8 cellular contexts compared by ENCODE assay signal in the genomic region with DNA sequence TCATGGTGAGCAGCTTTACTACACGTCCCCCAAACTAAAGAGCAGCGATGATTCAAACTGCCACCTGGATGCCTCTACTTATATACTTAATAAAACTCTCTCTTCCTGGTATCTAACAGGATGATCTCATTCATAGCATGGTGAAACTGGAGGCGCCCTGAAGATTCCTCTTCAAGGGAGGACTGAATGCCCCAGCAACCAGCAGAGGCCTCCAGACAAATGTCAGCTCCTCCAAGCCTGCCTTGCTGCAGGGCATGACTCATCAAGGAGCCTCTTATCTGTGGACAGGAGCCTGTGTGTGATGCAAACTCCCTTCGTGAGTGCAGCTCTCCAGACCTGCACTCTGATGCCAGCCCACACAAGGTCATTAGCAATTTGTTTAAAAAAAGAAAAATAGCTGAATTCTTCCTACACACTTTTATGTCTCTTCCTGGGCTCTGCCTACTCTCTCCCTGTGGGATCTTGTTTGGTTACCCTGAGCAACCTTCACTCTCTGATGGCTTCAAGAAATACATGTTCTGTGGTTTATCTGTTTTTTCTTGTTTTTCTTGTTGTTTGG. TPM values are rescaled to one million over a fixed set of nuclear protein-coding genes. Genes with fewer than 3 reads are reported as not detected.
DNase-seq lines count a peak whose midpoint lies in the region; ATAC-seq and TF ChIP-seq lines count a peak whose summit lies in the region.

No MANE protein-coding gene starts in this region.

- H3K36me3 Mint-ChIP-seq in CD8-positive, alpha-beta memory T cell = no peaks in the 10 kb centered on the region
- no peaks in the 10 kb centered on the region for H3K36me3 Mint-ChIP-seq in activated CD4-positive, alpha-beta T cell treated with anti-CD3 and anti-CD28 coated beads, Interleukin-2, amount 10 ng/mL, durations not matched to agents 7 days and 5 days (ENCODE audit: low read depth)

- no peak overlapping the region for H3K4me3 ChIP-seq in CD8-positive, alpha-beta memory T cell (ENCODE audit: low read length)
- no peak overlapping the region for H3K4me3 ChIP-seq in Loucy (ENCODE audit: low read length, poor library complexity, severe bottlenecking)

- peaks cover 5 to 6% of the 10 kb centered on the region in 2 donors for H3K27me3 Mint-ChIP-seq in CD8-positive, alpha-beta memory T cell
- peaks cover 24% of the 10 kb centered on the region for H3K27me3 Mint-ChIP-seq in activated CD4-positive, alpha-beta T cell treated with anti-CD3 and anti-CD28 coated beads, Interleukin-2, amount 10 ng/mL, durations not matched to agents 7 days and 5 days

- CTCF ChIA-PET in CD8-positive, alpha-beta memory T cell (lab: Charles Lee) = no interaction called here
- CTCF ChIA-PET in activated CD4-positive, alpha-beta T cell treated with anti-CD3 and anti-CD28 coated beads, Interleukin-2, amount 10 ng/mL, durations not matched to agents 7 days and 5 days (lab: Charles Lee) = interaction anchor here (0.9 to 2.1 kb wide), 8 partner anchors 9 to 89 kb away, joined by 3 to 9 read pairs (median 4); no protein-coding TSS in a partner anchor

- no peaks in the 10 kb centered on the region for H3K79me2 ChIP-seq in Loucy (ENCODE audit: insufficient read depth, low read length)

- H3K27ac Mint-ChIP-seq in CD8-positive, alpha-beta memory T cell = no peak overlapping the region
- H3K27ac Mint-ChIP-seq in activated CD4-positive, alpha-beta T cell treated with anti-CD3 and anti-CD28 coated beads, Interleukin-2, amount 10 ng/mL, durations not matched to agents 7 days and 5 days = no peak overlapping the region

- no peak overlapping the region for H3K9ac ChIP-seq in Loucy (ENCODE audit: low read depth, low read length, poor library complexity, severe bottlenecking)

- H3K4me3 Mint-ChIP-seq in CD8-positive, alpha-beta memory T cell = no peak overlapping the region
- no peak overlapping the region for H3K4me3 Mint-ChIP-seq in activated CD4-positive, alpha-beta T cell treated with anti-CD3 and anti-CD28 coated beads, Interleukin-2, amount 10 ng/mL, durations not matched to agents 7 days and 5 days

- H3K36me3 ChIP-seq in CD8-positive, alpha-beta memory T cell (ENCODE audit: insufficient read depth, low read length) = no peaks in the 10 kb centered on the region
- H3K36me3 ChIP-seq in Loucy (ENCODE audit: insufficient read depth, low read length) = no peaks in the 10 kb centered on the region

- H3K4me1 ChIP-seq in CD8-positive, alpha-beta memory T cell (ENCODE audit: insufficient read depth, low read length) = peaks cover 5% of the 10 kb centered on the region
- H3K4me1 ChIP-seq in Loucy (ENCODE audit: insufficient read depth, low read length, poor library complexity, severe bottlenecking) = peaks cover 24% of the 10 kb centered on the region
- H3K4me1 ChIP-seq in foreskin keratinocyte = peaks cover 5% of the 10 kb centered on the region

- H3K9me2 ChIP-seq in Loucy (replicated peaks; ENCODE audit: low read depth, low read length) = no peaks in the 10 kb centered on the region

- H3K9me3 Mint-ChIP-seq in CD8-positive, alpha-beta memory T cell = no peaks in the 10 kb centered on the region
- no peaks in the 10 kb centered on the region for H3K9me3 Mint-ChIP-seq in activated CD4-positive, alpha-beta T cell treated with anti-CD3 and anti-CD28 coated beads, Interleukin-2, amount 10 ng/mL, durations not matched to agents 7 days and 5 days

- H3K4me1 Mint-ChIP-seq in CD8-positive, alpha-beta memory T cell = peaks cover 0 to 10% (median 0%) of the 10 kb centered on the region in 3 donors
- peaks cover 3% of the 10 kb centered on the region for H3K4me1 Mint-ChIP-seq in activated CD4-positive, alpha-beta T cell treated with anti-CD3 and anti-CD28 coated beads, Interleukin-2, amount 10 ng/mL, durations not matched to agents 7 days and 5 days

- DNase-seq in CD8-positive, alpha-beta memory T cell = peak in 2 of 5 donors; percentile 21 to 58
- peak; percentile 38 for DNase-seq in activated CD4-positive, alpha-beta T cell treated with anti-CD3 and anti-CD28 coated beads, Interleukin-2, amount 10 ng/mL, durations not matched to agents 7 days and 5 days
- peak; percentile 97 for DNase-seq in foreskin keratinocyte
- peak; percentile 3 to 10 for DNase-seq in stimulated activated CD4-positive, alpha-beta T cell treated with anti-CD3 and anti-CD28 coated beads, Interleukin-1b, Interleukin-23, amount 100 ng/mL, for 4 hours (ENCODE audit: low read depth in 2 of 2)
- DNase-seq in superior temporal gyrus (ENCODE audit: extremely low spot score) = no peak

- no peaks in the 10 kb centered on the region for H3K9me3 ChIP-seq in CD8-positive, alpha-beta memory T cell (ENCODE audit: low read length)
- no peaks in the 10 kb centered on the region for H3K9me3 ChIP-seq in Loucy (ENCODE audit: insufficient read depth, low read depth, low read length)

- TF ChIP-seq CTCF in Loucy (conservative IDR thresholded peaks at IDR 0.05; ENCODE audit: low read length) (peak; percentile 27; the same call in 1 of the 2 replicates), foreskin keratinocyte (conservative IDR thresholded peaks at IDR 0.05) (peak; percentile 55)

- POLR2A ChIA-PET in CD8-positive, alpha-beta memory T cell (lab: Charles Lee) = interaction anchor here (0.6 kb wide), 1 partner anchor 119 kb away, joined by 7 read pairs; no protein-coding TSS in a partner anchor
- POLR2A ChIA-PET in activated CD4-positive, alpha-beta T cell treated with anti-CD3 and anti-CD28 coated beads, Interleukin-2, amount 10 ng/mL, durations not matched to agents 7 days and 5 days (lab: Charles Lee) = interaction anchor here (0.6 kb wide), 1 partner anchor 739 kb away, joined by 3 read pairs; no protein-coding TSS in a partner anchor

- 0 out of 2 replicates have a peak overlapping the region, but pooled peaks have one; percentile 17 for H2AFZ ChIP-seq in Loucy (ENCODE audit: low read length)

- peak overlapping the region; percentile 72 for H3K4me2 ChIP-seq in Loucy (ENCODE audit: low read depth, low read length, poor library complexity, severe bottlenecking)

- no peaks in the 10 kb centered on the region for H3F3A ChIP-seq in Loucy (ENCODE audit: low read depth)

- H3K27me3 ChIP-seq in CD8-positive, alpha-beta memory T cell (ENCODE audit: insufficient read depth, low read length, poor library complexity, severe bottlenecking) = peaks cover 4% of the 10 kb centered on the region
- H3K27me3 ChIP-seq in Loucy (ENCODE audit: insufficient read depth, low read length, poor library complexity, severe bottlenecking) (no peaks in the 10 kb centered on the region), foreskin keratinocyte (no peaks in the 10 kb centered on the region)

- no peaks in the 10 kb centered on the region for H4K20me1 ChIP-seq in Loucy (ENCODE audit: insufficient read depth, low read length, poor library complexity, severe bottlenecking)

- H3K27ac ChIP-seq in CD8-positive, alpha-beta memory T cell (ENCODE audit: low read depth, low read length) = peak overlapping the region; percentile 68
- peak overlapping the region; percentile 78 for H3K27ac ChIP-seq in foreskin keratinocyte

- ATAC-seq in foreskin keratinocyte = peak; percentile 95
- no peak for ATAC-seq in GM18517 (IDR thresholded peaks at IDR 0.05; ENCODE audit: unreplicated experiment)
- ATAC-seq in HG03139 (IDR thresholded peaks at IDR 0.05; ENCODE audit: unreplicated experiment) = no peak

RNA-seq across cellular contexts. Expression of a gene that starts 30.2 kb away (rescaled TPM):
- total RNA-seq in CD8-positive, alpha-beta memory T cell = under 1 TPM; 0.13 to 0.20 TPM
- polyA plus RNA-seq in CD8-positive, alpha-beta memory T cell = not detected
- under 1 TPM; 0.02 TPM for total RNA-seq in activated CD4-positive, alpha-beta T cell treated with anti-CD3 and anti-CD28 coated beads, Interleukin-2, amount 10 ng/mL, durations not matched to agents 7 days and 5 days
- not detected in 2 replicates for total RNA-seq in foreskin keratinocyte
- not detected in 2 replicates for polyA plus RNA-seq in foreskin keratinocyte
